ENCODE assay signal across 8 cellular contexts in the genomic region with DNA sequence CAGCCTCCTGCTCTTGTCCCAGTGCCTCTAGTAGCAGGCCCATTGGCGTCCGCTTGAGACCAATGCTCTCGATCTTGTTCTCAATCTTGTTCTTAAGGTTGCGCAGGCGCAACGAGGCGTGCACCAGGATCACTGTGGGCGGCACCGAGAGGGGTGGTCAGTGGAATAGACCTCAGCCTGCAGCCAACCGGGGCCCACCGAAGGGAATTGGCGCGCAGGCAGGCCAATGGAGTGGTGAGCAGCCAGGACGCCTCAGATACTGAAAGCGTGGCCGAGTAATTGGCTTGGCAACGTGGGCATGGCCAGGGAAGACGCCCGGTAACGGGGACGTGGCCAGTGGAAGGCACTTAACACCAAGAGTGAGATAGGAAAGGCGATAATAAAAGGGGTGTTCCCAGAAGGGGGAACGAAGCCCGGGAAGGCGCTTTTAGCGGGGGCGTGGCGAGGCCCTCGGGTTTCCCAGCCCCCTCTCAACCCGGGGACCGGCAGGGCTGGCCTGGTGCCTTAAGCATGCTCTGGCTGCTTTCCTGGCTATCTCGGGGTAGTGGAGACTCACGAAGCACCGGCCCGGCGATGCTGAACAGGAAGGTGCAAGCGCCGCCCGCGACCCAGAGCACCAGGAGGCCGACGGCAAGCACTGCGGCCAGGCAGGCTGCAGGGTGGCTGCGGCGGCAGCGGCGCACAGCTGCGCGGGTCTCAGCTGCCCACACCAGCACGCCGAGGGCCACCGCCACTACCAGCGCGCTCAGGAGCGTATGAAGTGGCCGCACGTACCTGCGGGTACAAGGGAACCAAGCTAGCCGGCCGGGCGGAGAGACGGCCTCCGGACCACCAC. TPM values are rescaled to one million over a fixed set of nuclear protein-coding genes. Genes with fewer than 3 reads are reported as not detected.
DNase-seq lines count a peak whose midpoint lies in the region; ATAC-seq and TF ChIP-seq lines count a peak whose summit lies in the region.

No MANE protein-coding gene starts in this region.

- H3K27ac ChIP-seq in left ventricle myocardium inferior (replicated peaks), result peak overlapping the region; percentile 60

- H3K4me1 ChIP-seq in Caco-2 (no peaks in the 10 kb centered on the region), left ventricle myocardium inferior (peaks cover 25% of the 10 kb centered on the region)

- H3K36me3 ChIP-seq in Caco-2 (ENCODE audit: control insufficient read depth, insufficient read depth, low read length), result no peaks in the 10 kb centered on the region
- H3K36me3 ChIP-seq in left ventricle myocardium inferior, result peaks cover 11% of the 10 kb centered on the region

- H3K4me3 Mint-ChIP-seq in Caco-2 (ENCODE audit: unreplicated experiment), result no peak overlapping the region

- H3K9me3 ChIP-seq in Caco-2, result no peaks in the 10 kb centered on the region
- H3K9me3 ChIP-seq in left ventricle myocardium inferior (replicated peaks), result no peaks in the 10 kb centered on the region

- DNase-seq in Caco-2, result no peak
- DNase-seq in amniotic epithelial cell (ENCODE audit: low read depth), result peak; percentile 83
- DNase-seq in left ventricle myocardium inferior, result peak; percentile 72
- peak in 9 of 10 donors; percentile 35 to 96 (median 73) for DNase-seq in posterior cingulate gyrus
- DNase-seq in NCI-H446 treated with DMSO at 0.1 percent for 48 hours (lab: John Stamatoyannopoulos, UW), result no peak
- DNase-seq in activated CD8-positive, alpha-beta memory T cell treated with anti-CD3 and anti-CD28 coated beads for 24 hours, result no peak
- no peak for DNase-seq in NCI-H2081 (lab: John Stamatoyannopoulos, UW)

- POLR2A ChIA-PET in Caco-2 (lab: Charles Lee), result interaction anchor here (0.7 kb wide), 1 partner anchor 19 kb away, joined by 3 read pairs; no protein-coding TSS in a partner anchor

- BruUV-seq in Caco-2 (replicated peaks; lab: Mats Ljungman, UMichigan), result no TSS peak

- H3K9me3 Mint-ChIP-seq in Caco-2 (ENCODE audit: unreplicated experiment), result no peaks in the 10 kb centered on the region

- H3K4me3 ChIP-seq in Caco-2 (ENCODE audit: low read depth, low read length) (no peak overlapping the region), left ventricle myocardium inferior (peak overlapping the region; percentile 70)

- H3K27ac Mint-ChIP-seq in Caco-2 (ENCODE audit: unreplicated experiment), result peak overlapping the region; percentile 71

- peaks cover 17% of the 10 kb centered on the region for H3K36me3 Mint-ChIP-seq in Caco-2 (ENCODE audit: insufficient read depth, unreplicated experiment)

- intact Hi-C loops in Caco-2 (cut with micrococcal nuclease; ENCODE audit: unreplicated experiment) (no loop called here), left ventricle myocardium inferior (cut with micrococcal nuclease) (no loop called here), posterior cingulate gyrus (cut with DNase I) (no loop called here)

- TF ChIP-seq CTCF in Caco-2 (IDR thresholded peaks at IDR 0.05; ENCODE audit: insufficient read depth in 1 of 2, low read depth in 1 of 2, low read length in 1 of 2, severe bottlenecking in 1 of 2, unreplicated experiment in 1 of 2), result no peak
- no peak for TF ChIP-seq CTCF in left ventricle myocardium inferior (IDR thresholded peaks at IDR 0.05; ENCODE audit: borderline replicate concordance)

- CTCF ChIA-PET in Caco-2 (lab: Charles Lee), result no interaction called here

- peaks cover 9% of the 10 kb centered on the region for H3K4me1 Mint-ChIP-seq in Caco-2 (ENCODE audit: low read depth, unreplicated experiment)

- H3K27me3 Mint-ChIP-seq in Caco-2 (ENCODE audit: insufficient read depth, unreplicated experiment), result no peaks in the 10 kb centered on the region

- ATAC-seq in HG02938 (IDR thresholded peaks at IDR 0.05; ENCODE audit: unreplicated experiment), result no peak

- H3K27me3 ChIP-seq in Caco-2 (replicated peaks; ENCODE audit: control insufficient read depth, insufficient read depth, low read length), result no peaks in the 10 kb centered on the region
- H3K27me3 ChIP-seq in left ventricle myocardium inferior (ENCODE audit: low read depth), result no peaks in the 10 kb centered on the region

RNA-seq across cellular contexts. Expression of gene PRAF2, which starts 1.7 kb away (rescaled TPM):
- total RNA-seq in Caco-2 (2022) (3.2 and 5.4 TPM in 2 replicates), left ventricle myocardium inferior (8.7 TPM)

RNA-seq across cellular contexts. Expression of gene WDR45, which starts 7.6 kb away (rescaled TPM):
- total RNA-seq in Caco-2 (2022), result 26.7 and 28.6 TPM in 2 replicates
- 80.4 TPM for total RNA-seq in left ventricle myocardium inferior

RNA-seq across cellular contexts. Expression of gene CCDC120, which starts 13.3 kb away (rescaled TPM):
- total RNA-seq in Caco-2 (2022), result 16.7 and 17.6 TPM in 2 replicates
- 1.6 TPM for total RNA-seq in left ventricle myocardium inferior

RNA-seq across cellular contexts. Expression of gene TFE3, which starts 28.9 kb away (rescaled TPM):
- total RNA-seq in Caco-2 (2022) (28.1 and 32.0 TPM in 2 replicates), left ventricle myocardium inferior (19.2 TPM)

RNA-seq across cellular contexts. Expression of gene GPKOW, which starts 51.4 kb away (rescaled TPM):
- 25.4 and 25.6 TPM in 2 replicates for total RNA-seq in Caco-2 (2022)
- 18.1 TPM for total RNA-seq in left ventricle myocardium inferior

Comparison
In these comparisons a context has a peak if more than half of its experiments do, and no peak if none do; other contexts are left out.
1. DNase-seq: peak in amniotic epithelial cell (single experiment), left ventricle myocardium inferior (single experiment) and posterior cingulate gyrus (9 of 10); none in Caco-2 (0 of 2), NCI-H446 treated with DMSO at 0.1 percent for 48 hours (single experiment), activated CD8-positive, alpha-beta memory T cell treated with anti-CD3 and anti-CD28 coated beads for 24 hours (single experiment) and NCI-H2081 (0 of 2).